In the genomic region with DNA sequence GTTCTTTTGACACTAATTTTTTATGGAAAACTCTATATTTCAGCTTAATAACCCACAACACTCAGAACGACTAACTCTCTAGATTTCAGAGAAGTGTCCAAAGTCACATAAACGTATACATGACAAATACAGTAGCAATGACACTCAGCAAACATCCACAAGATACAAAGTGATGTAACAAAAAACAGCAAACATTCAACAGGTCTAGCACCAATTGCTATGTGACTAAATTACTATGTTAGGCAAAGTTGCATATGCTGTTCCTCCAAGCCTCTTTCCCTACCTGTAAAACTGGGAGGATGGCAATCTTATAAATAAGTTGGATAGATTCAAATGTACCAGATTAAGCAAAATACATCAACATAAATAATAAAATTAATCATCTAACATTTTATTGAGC, we compare ENCODE assay signal across 2 cellular contexts.
TF ChIP-seq lines count a peak whose summit lies in the region.

No MANE protein-coding gene starts in this region.

TF ChIP-seq in GM12878, 131 proteins besides CTCF, POLR2A, EP300 and RAD21:
- TF ChIP-seq, protein P1, sequence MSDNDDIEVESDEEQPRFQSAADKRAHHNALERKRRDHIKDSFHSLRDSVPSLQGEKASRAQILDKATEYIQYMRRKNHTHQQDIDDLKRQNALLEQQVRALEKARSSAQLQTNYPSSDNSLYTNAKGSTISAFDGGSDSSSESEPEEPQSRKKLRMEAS (IDR thresholded peaks at IDR 0.05; ENCODE audit: low read depth, low read length) = no peak
- TF ChIP-seq HCFC1 (IDR thresholded peaks at IDR 0.05; ENCODE audit: low read length) (no peak), CREM (IDR thresholded peaks at IDR 0.05; ENCODE audit: low read depth) (no peak), HSF1 (IDR thresholded peaks at IDR 0.05; ENCODE audit: low read depth, low read length) (no peak)

TF ChIP-seq in HEK293T, 16 proteins besides CTCF, POLR2A, EP300 and RAD21:
- TF ChIP-seq HDGF (IDR thresholded peaks at IDR 0.05; ENCODE audit: borderline replicate concordance) = no peak
- no peak for TF ChIP-seq ELF4 (IDR thresholded peaks at IDR 0.05)
- no peak for TF ChIP-seq TARDBP (IDR thresholded peaks at IDR 0.05)
- TF ChIP-seq PKNOX1 (IDR thresholded peaks at IDR 0.05) = no peak
- TF ChIP-seq FOXM1 (IDR thresholded peaks at IDR 0.05; ENCODE audit: borderline replicate concordance) = no peak
- TF ChIP-seq L3MBTL2 (conservative IDR thresholded peaks at IDR 0.05) = no peak
- no peak for TF ChIP-seq NFRKB (IDR thresholded peaks at IDR 0.05)
- TF ChIP-seq ARNT (IDR thresholded peaks at IDR 0.05) = no peak
- TF ChIP-seq ZNF384 (IDR thresholded peaks at IDR 0.05) = no peak
- TF ChIP-seq FOXA1 (IDR thresholded peaks at IDR 0.05) = no peak
- TF ChIP-seq CTBP1 (IDR thresholded peaks at IDR 0.05; ENCODE audit: borderline replicate concordance) = no peak
- no peak for TF ChIP-seq SUZ12 (IDR thresholded peaks at IDR 0.05)
